Comparison of ENCODE assay signal across 1 cellular context in genomic region chr11:17276236-17277023, GRCh38.
TF ChIP-seq lines count a peak whose summit lies in the region.

TSS of gene NUCB2 (plus strand) at chr11:17276739. CDS start at chr11:17295324, 18,585 bp downstream.

TF ChIP-seq in HepG2, 621 proteins besides CTCF, POLR2A, EP300 and RAD21 (continued from another document and continues in another):
- peak; percentile 86 for TF ChIP-seq PATZ1 (CRISPR knock-in tag; IDR thresholded peaks at IDR 0.05)
- TF ChIP-seq MIER3 (CRISPR knock-in tag; IDR thresholded peaks at IDR 0.05; ENCODE audit: borderline replicate concordance) = no peak
- TF ChIP-seq ARHGAP35 (CRISPR knock-in tag; IDR thresholded peaks at IDR 0.05; ENCODE audit: borderline replicate concordance) = 0 out of 2 replicates have a peak, but pooled peaks have one; percentile 62
- TF ChIP-seq ATF5 (CRISPR knock-in tag; IDR thresholded peaks at IDR 0.05; ENCODE audit: low read depth) = no peak
- TF ChIP-seq NAIF1 (CRISPR knock-in tag; IDR thresholded peaks at IDR 0.05; ENCODE audit: borderline replicate concordance) = no peak
- TF ChIP-seq ZNF607 (CRISPR knock-in tag; IDR thresholded peaks at IDR 0.05; ENCODE audit: borderline replicate concordance) = peak; percentile 85; the same call in 1 of the 2 replicates
- peak; percentile 61 for TF ChIP-seq MAX (IDR thresholded peaks at IDR 0.05)
- no peak for TF ChIP-seq ZNF414 (CRISPR knock-in tag; IDR thresholded peaks at IDR 0.05)
- no peak for TF ChIP-seq ZNF337 (CRISPR knock-in tag; IDR thresholded peaks at IDR 0.05; ENCODE audit: borderline replicate concordance, low read depth)
- no peak for TF ChIP-seq ZNF550 (CRISPR knock-in tag; IDR thresholded peaks at IDR 0.05; ENCODE audit: borderline replicate concordance)
- no peak for TF ChIP-seq SRSF1 (optimal IDR thresholded peaks at IDR 0.05; ENCODE audit: low read depth, low read length)
- no peak; the same call in none of the 2 replicates for TF ChIP-seq FOXA3 (CRISPR knock-in tag; IDR thresholded peaks at IDR 0.05)
- no peak for TF ChIP-seq ZNF530 (CRISPR knock-in tag; IDR thresholded peaks at IDR 0.05; ENCODE audit: low read depth)
- no peak; the same call in 1 of the 2 replicates for TF ChIP-seq ATAD3A (CRISPR knock-in tag; IDR thresholded peaks at IDR 0.05)
- no peak for TF ChIP-seq RCOR2 (CRISPR knock-in tag; IDR thresholded peaks at IDR 0.05)
- TF ChIP-seq BCLAF1 (IDR thresholded peaks at IDR 0.05) = no peak
- 0 out of 2 replicates have a peak, but pooled peaks have one; percentile 26 for TF ChIP-seq ELF1 (CRISPR knock-in tag; IDR thresholded peaks at IDR 0.05)
- peak; percentile 54 for TF ChIP-seq ZNF574 (CRISPR knock-in tag; IDR thresholded peaks at IDR 0.05)
- no peak for TF ChIP-seq SP1 (IDR thresholded peaks at IDR 0.05)
- peak; percentile 59 for TF ChIP-seq SP1 (CRISPR knock-in tag; IDR thresholded peaks at IDR 0.05)
- no peak for TF ChIP-seq ZXDC (CRISPR knock-in tag; IDR thresholded peaks at IDR 0.05)
- TF ChIP-seq KLF11 (CRISPR knock-in tag; IDR thresholded peaks at IDR 0.05) = no peak
- TF ChIP-seq RARA (CRISPR knock-in tag; IDR thresholded peaks at IDR 0.05) = no peak
- TF ChIP-seq CEBPB (IDR thresholded peaks at IDR 0.05; ENCODE audit: borderline replicate concordance, low read depth, low read length) = no peak
- peak in 1 of 2 experiments; percentile 41; a peak in 1 of 4 replicates for TF ChIP-seq ATF4 (CRISPR knock-in tag; IDR thresholded peaks at IDR 0.05)
- no peak for TF ChIP-seq AHR (CRISPR knock-in tag; IDR thresholded peaks at IDR 0.05)
- TF ChIP-seq ZNF720 (CRISPR knock-in tag; IDR thresholded peaks at IDR 0.05) = no peak
- no peak for TF ChIP-seq TSC22D2 (CRISPR knock-in tag; IDR thresholded peaks at IDR 0.05; ENCODE audit: borderline replicate concordance)
- peak; percentile 74; the same call in 1 of the 2 replicates for TF ChIP-seq ZNF605 (CRISPR knock-in tag; IDR thresholded peaks at IDR 0.05)
- no peak for TF ChIP-seq RERE (CRISPR knock-in tag; IDR thresholded peaks at IDR 0.05; ENCODE audit: low read depth)
- TF ChIP-seq RBFOX2 (IDR thresholded peaks at IDR 0.05; ENCODE audit: low read depth, low read length) = peak; percentile 81
- no peak for TF ChIP-seq ZBTB42 (CRISPR knock-in tag; IDR thresholded peaks at IDR 0.05)
- TF ChIP-seq DNMT3B (CRISPR knock-in tag; conservative IDR thresholded peaks at IDR 0.05) = no peak
- TF ChIP-seq IKZF4 (CRISPR knock-in tag; IDR thresholded peaks at IDR 0.05; ENCODE audit: borderline replicate concordance, low read depth, not compliant biosample characterization) = peak; percentile 89
- 0 out of 2 replicates have a peak, but pooled peaks have one; percentile 12 for TF ChIP-seq ZNF280B (CRISPR knock-in tag; IDR thresholded peaks at IDR 0.05; ENCODE audit: borderline replicate concordance)
- no peak for TF ChIP-seq IKZF1 (IDR thresholded peaks at IDR 0.05)
- TF ChIP-seq TEAD2 (CRISPR knock-in tag; IDR thresholded peaks at IDR 0.05) = no peak
- TF ChIP-seq PRPF4 (IDR thresholded peaks at IDR 0.05; ENCODE audit: low read depth, low read length, poor library complexity, severe bottlenecking) = no peak
